5 cellular contexts compared by ENCODE assay signal in the genomic region with DNA sequence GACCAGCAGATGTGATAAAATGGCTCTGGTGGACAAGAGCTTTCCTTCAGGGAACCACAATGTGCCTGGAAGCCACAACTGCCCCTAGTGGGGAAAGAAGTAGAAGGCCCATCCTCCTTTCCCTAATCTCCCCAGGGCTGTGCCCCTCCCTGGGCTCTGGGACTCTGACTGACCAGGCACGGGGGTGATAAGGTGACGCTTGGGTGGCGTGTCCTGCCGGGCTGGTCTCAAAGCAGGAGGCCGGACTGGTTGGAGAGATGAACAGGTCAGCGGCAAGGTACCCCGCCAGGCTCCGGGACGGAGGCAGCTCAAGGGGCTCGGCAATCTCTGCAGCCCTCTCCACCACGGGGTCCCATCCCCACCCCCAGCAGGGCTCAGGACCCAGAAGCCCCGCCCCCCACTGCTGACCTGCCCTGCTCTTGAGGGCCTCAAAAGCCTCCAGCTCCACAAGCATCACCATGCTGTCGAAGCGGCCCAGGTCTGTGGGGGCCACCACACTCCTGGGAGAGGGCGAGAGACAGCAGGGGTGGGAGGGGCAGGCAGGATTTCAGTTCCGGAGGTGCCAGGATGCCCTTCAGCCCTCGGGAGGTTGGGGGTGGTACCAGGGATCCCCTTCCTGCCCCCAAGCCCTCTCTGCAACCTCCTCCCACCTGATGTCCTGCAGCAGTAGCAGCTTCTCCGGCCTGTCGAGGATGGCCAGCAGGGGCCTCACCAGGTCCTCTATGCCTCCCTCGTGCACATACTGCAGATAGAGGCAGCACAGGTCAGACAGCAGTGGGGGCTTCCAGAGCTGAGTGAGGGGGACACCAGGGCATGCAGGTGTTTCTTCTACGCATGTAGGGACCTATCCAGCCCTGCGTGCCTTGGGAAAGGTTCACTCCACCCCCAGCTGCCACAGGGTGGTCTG. TPM values are rescaled to one million over a fixed set of nuclear protein-coding genes. Genes with fewer than 3 reads are reported as not detected.
A peak's percentile ranks its signal among the peaks of the same experiment; 100 is the strongest.
DNase-seq lines count a peak whose midpoint lies in the region.
"Had no signal": no experiment of that assay in that cellular context is flagged by ENCODE, and none has a peak within 500 bp of the region (broad histone marks: within the 10 kb centered on the region; RNA-seq: fewer than 3 reads in every experiment).

No MANE protein-coding gene starts in this region.

- POLR2A ChIA-PET in activated CD4-positive, alpha-beta T cell treated with anti-CD3 and anti-CD28 coated beads, Interleukin-2, amount 10 ng/mL, durations not matched to agents 7 days and 5 days (lab: Charles Lee) = no interaction called here

- H3K4me1 Mint-ChIP-seq in activated CD4-positive, alpha-beta T cell treated with anti-CD3 and anti-CD28 coated beads, Interleukin-2, amount 10 ng/mL, durations not matched to agents 7 days and 5 days = peaks cover 18% of the 10 kb centered on the region

- CTCF ChIA-PET in activated CD4-positive, alpha-beta T cell treated with anti-CD3 and anti-CD28 coated beads, Interleukin-2, amount 10 ng/mL, durations not matched to agents 7 days and 5 days (lab: Charles Lee) = interaction anchor here (0.8 to 3.0 kb wide), 6 partner anchors 7 to 19 kb away, joined by 3 to 11 read pairs (median 4); partner anchors contain the start of gene LZTS2

- H3K4me3 Mint-ChIP-seq in activated CD4-positive, alpha-beta T cell treated with anti-CD3 and anti-CD28 coated beads, Interleukin-2, amount 10 ng/mL, durations not matched to agents 7 days and 5 days = no peak overlapping the region
- H3K4me3 Mint-ChIP-seq: activated B cell treated with CpG ODN at 0.5 μM for 24 hours had no signal

- H3K27ac Mint-ChIP-seq in activated CD4-positive, alpha-beta T cell treated with anti-CD3 and anti-CD28 coated beads, Interleukin-2, amount 10 ng/mL, durations not matched to agents 7 days and 5 days = no peak overlapping the region
- H3K27ac Mint-ChIP-seq: activated B cell treated with CpG ODN at 0.5 μM for 24 hours had no signal

- H3K27me3 Mint-ChIP-seq in activated CD4-positive, alpha-beta T cell treated with anti-CD3 and anti-CD28 coated beads, Interleukin-2, amount 10 ng/mL, durations not matched to agents 7 days and 5 days = peaks cover 13% of the 10 kb centered on the region

- H3K9me3 Mint-ChIP-seq in activated CD4-positive, alpha-beta T cell treated with anti-CD3 and anti-CD28 coated beads, Interleukin-2, amount 10 ng/mL, durations not matched to agents 7 days and 5 days = no peaks in the 10 kb centered on the region
- H3K9me3 Mint-ChIP-seq: activated B cell treated with CpG ODN at 0.5 μM for 24 hours had no signal

- DNase-seq in EL = peak; percentile 40
- DNase-seq in dermis blood vessel endothelial cell = peak; percentile 45
- DNase-seq in activated CD8-positive, alpha-beta memory T cell treated with anti-CD3 and anti-CD28 coated beads, Interleukin-2, amount 50 U/mL, for 4 hours = no peak
- DNase-seq in activated CD4-positive, alpha-beta T cell treated with anti-CD3 and anti-CD28 coated beads, Interleukin-2, amount 10 ng/mL, durations not matched to agents 7 days and 5 days = no peak

- H3K36me3 Mint-ChIP-seq in activated CD4-positive, alpha-beta T cell treated with anti-CD3 and anti-CD28 coated beads, Interleukin-2, amount 10 ng/mL, durations not matched to agents 7 days and 5 days (ENCODE audit: low read depth) = no peaks in the 10 kb centered on the region

RNA-seq across cellular contexts. Expression of gene LZTS2, which starts 12.2 kb away (rescaled TPM):
- 43.6 and 57.8 TPM in 2 replicates for total RNA-seq in dermis blood vessel endothelial cell
- total RNA-seq in activated CD4-positive, alpha-beta T cell treated with anti-CD3 and anti-CD28 coated beads, Interleukin-2, amount 10 ng/mL, durations not matched to agents 7 days and 5 days = 10 to 100 TPM; 17.5 to 18.8 TPM

RNA-seq across cellular contexts. Expression of gene PDZD7, which starts 19.2 kb away (rescaled TPM):
- 0.34 and 0.88 TPM in 2 replicates for total RNA-seq in dermis blood vessel endothelial cell
- total RNA-seq in activated CD4-positive, alpha-beta T cell treated with anti-CD3 and anti-CD28 coated beads, Interleukin-2, amount 10 ng/mL, durations not matched to agents 7 days and 5 days = under 1 TPM; 0.65 to 0.74 TPM

RNA-seq across cellular contexts. Expression of gene SFXN3, which starts 19.3 kb away (rescaled TPM):
- total RNA-seq in dermis blood vessel endothelial cell = 64.4 and 68.9 TPM in 2 replicates
- total RNA-seq in activated CD4-positive, alpha-beta T cell treated with anti-CD3 and anti-CD28 coated beads, Interleukin-2, amount 10 ng/mL, durations not matched to agents 7 days and 5 days = 10 to 100 TPM; 39.5 to 43.5 TPM

RNA-seq across cellular contexts. Expression of gene TWNK, which starts 24.4 kb away (rescaled TPM):
- 7.7 and 8.8 TPM in 2 replicates for total RNA-seq in dermis blood vessel endothelial cell
- total RNA-seq in activated CD4-positive, alpha-beta T cell treated with anti-CD3 and anti-CD28 coated beads, Interleukin-2, amount 10 ng/mL, durations not matched to agents 7 days and 5 days = 10 to 100 TPM in 1 of 2 experiments, 1 to 10 TPM in 1; 9.9 to 11.6 TPM

RNA-seq across cellular contexts. Expression of gene MRPL43, which starts 24.5 kb away (rescaled TPM):
- 50.4 and 50.6 TPM in 2 replicates for total RNA-seq in dermis blood vessel endothelial cell
- total RNA-seq in activated CD4-positive, alpha-beta T cell treated with anti-CD3 and anti-CD28 coated beads, Interleukin-2, amount 10 ng/mL, durations not matched to agents 7 days and 5 days = 10 to 100 TPM; 55.9 to 57.0 TPM

Comparison
In these comparisons a context has a peak if more than half of its experiments do, and no peak if none do; other contexts are left out.
1. DNase-seq: peak in EL (single experiment) and dermis blood vessel endothelial cell (single experiment); none in activated CD8-positive, alpha-beta memory T cell treated with anti-CD3 and anti-CD28 coated beads, Interleukin-2, amount 50 U/mL, for 4 hours (single experiment) and activated CD4-positive, alpha-beta T cell treated with anti-CD3 and anti-CD28 coated beads, Interleukin-2, amount 10 ng/mL, durations not matched to agents 7 days and 5 days (single experiment).